Comparison of ENCODE assay signal across 8 cellular contexts in genomic region chr7:44962483-44963251, GRCh38. TPM values are rescaled to one million over a fixed set of nuclear protein-coding genes. Genes with fewer than 3 reads are reported as not detected.
DNase-seq lines count a peak whose midpoint lies in the region; ATAC-seq and TF ChIP-seq lines count a peak whose summit lies in the region.

No MANE protein-coding gene starts in this region.

- intact Hi-C loops in CD4-positive, alpha-beta memory T cell (cut with micrococcal nuclease) = no loop called here
- intact Hi-C loops in posterior cingulate gyrus (cut with DNase I) = no loop called here

- DNase-seq in CD4-positive, alpha-beta memory T cell = no peak
- DNase-seq in RWPE1 (ENCODE audit: low spot score) (peak; percentile 55), posterior cingulate gyrus (peak in 7 of 10 donors; percentile 36 to 94 (median 55)), NCI-H2029 (lab: John Stamatoyannopoulos, UW) (no peak), DMS79 (lab: John Stamatoyannopoulos, UW) (no peak)
- DNase-seq in stimulated activated naive CD4-positive, alpha-beta T cell (lab: John Stamatoyannopoulos, UW) = no peak

- peak overlapping the region; percentile 26 for H3K27ac ChIP-seq in CD4-positive, alpha-beta memory T cell (ENCODE audit: low read depth, low read length)
- peak overlapping the region; percentile 6; the same call in 1 of the 2 replicates for H3K27ac ChIP-seq in RWPE1
- H3K27ac ChIP-seq in gastroesophageal sphincter = peak overlapping the region in 1 of 4 donors; percentile 39

- CTCF ChIA-PET in CD4-positive, alpha-beta memory T cell (lab: Charles Lee; ENCODE audit: partially characterized antibody) = interaction anchor here (1.2 to 3.3 kb wide), 4 partner anchors 9 to 173 kb away, joined by 3 to 19 read pairs (median 6); no protein-coding TSS in a partner anchor
- CTCF ChIA-PET in RWPE1 (lab: Yijun Ruan, JAX) = interaction anchor here (0.6 kb wide), 1 partner anchor 103 kb away, joined by 6 read pairs; no protein-coding TSS in a partner anchor

- TF ChIP-seq CTCF in RWPE1 (conservative IDR thresholded peaks at IDR 0.05; ENCODE audit: low read depth) (no peak), gastroesophageal sphincter (IDR thresholded peaks at IDR 0.05) (peak in 1 of 4 experiments; percentile 29)

- ATAC-seq in gastroesophageal sphincter (peak; percentile 71), HG03159 (IDR thresholded peaks at IDR 0.05; ENCODE audit: unreplicated experiment) (no peak)

- WGBS in gastroesophageal sphincter (ENCODE audit: low coverage in 1 of 2), 2 donors = 0% methylated on average over 3 of the region's 76 CpGs; no CpG with 5 or more reads in 1 of the 2 donors

- peaks cover 19% of the 10 kb centered on the region for H3K4me1 ChIP-seq in CD4-positive, alpha-beta memory T cell (ENCODE audit: insufficient read depth, low read length)
- H3K4me1 ChIP-seq in gastroesophageal sphincter = peaks cover 0 to 17% (median 10%) of the 10 kb centered on the region in 3 donors

- H3K27me3 ChIP-seq in CD4-positive, alpha-beta memory T cell (ENCODE audit: insufficient read depth, low read length) = no peaks in the 10 kb centered on the region
- H3K27me3 ChIP-seq in gastroesophageal sphincter = peaks cover 48% of the 10 kb centered on the region

- H3K36me3 ChIP-seq in CD4-positive, alpha-beta memory T cell (ENCODE audit: insufficient read depth, low read length) = peaks cover 33% of the 10 kb centered on the region
- H3K36me3 ChIP-seq in gastroesophageal sphincter = no peaks in the 10 kb centered on the region

- H3K4me1 Mint-ChIP-seq in CD4-positive, alpha-beta memory T cell = peaks cover 13 to 21% (median 18%) of the 10 kb centered on the region in 4 donors

- no peak for TF ChIP-seq EP300 in gastroesophageal sphincter (IDR thresholded peaks at IDR 0.05)

- no peak overlapping the region for H3K4me3 Mint-ChIP-seq in CD4-positive, alpha-beta memory T cell

- no peak overlapping the region for H3K4me3 ChIP-seq in CD4-positive, alpha-beta memory T cell (ENCODE audit: low read length in 2 of 2)
- H3K4me3 ChIP-seq in gastroesophageal sphincter = peak overlapping the region; percentile 15 to 54

- POLR2A ChIA-PET in CD4-positive, alpha-beta memory T cell (lab: Charles Lee; ENCODE audit: partially characterized antibody) = interaction anchor here (0.6 to 3.7 kb wide), 5 partner anchors 13 to 65 kb away, joined by 3 to 23 read pairs (median 12); partner anchors contain the start of gene MYO1G
- POLR2A ChIA-PET in RWPE1 (lab: Yijun Ruan, JAX; ENCODE audit: low non-redundant PET) = interaction anchor here (0.5 kb wide), 1 partner anchor 19 kb away, joined by 3 read pairs; no protein-coding TSS in a partner anchor

- H3K36me3 Mint-ChIP-seq in CD4-positive, alpha-beta memory T cell = peaks cover 18 to 43% of the 10 kb centered on the region in 2 donors

- H3K27me3 Mint-ChIP-seq in CD4-positive, alpha-beta memory T cell = no peaks in the 10 kb centered on the region

- H3K9me3 ChIP-seq in CD4-positive, alpha-beta memory T cell (ENCODE audit: control insufficient read depth in 1 of 2, low read length in 2 of 2) = no peaks in the 10 kb centered on the region
- H3K9me3 ChIP-seq in gastroesophageal sphincter = no peaks in the 10 kb centered on the region

- H3K27ac Mint-ChIP-seq in CD4-positive, alpha-beta memory T cell = peak overlapping the region in 1 of 7 donors; percentile 79

- no peaks in the 10 kb centered on the region for H3K9me3 Mint-ChIP-seq in CD4-positive, alpha-beta memory T cell

- TF ChIP-seq POLR2A in gastroesophageal sphincter (IDR thresholded peaks at IDR 0.05) = no peak

RNA-seq across cellular contexts. Expression of gene MYO1G, which starts 16.1 kb away (rescaled TPM):
- 10 to 100 TPM; 92.9 to 94.2 TPM for total RNA-seq in CD4-positive, alpha-beta memory T cell
- polyA plus RNA-seq in CD4-positive, alpha-beta memory T cell = 100 to 1,000 TPM; 143 to 168 TPM
- 1 to 10 TPM; 1.4 to 3.6 (median 2.0) TPM for total RNA-seq in gastroesophageal sphincter

RNA-seq across cellular contexts. Expression of gene CCM2, which starts 37.3 kb away (rescaled TPM):
- total RNA-seq in CD4-positive, alpha-beta memory T cell = 100 to 1,000 TPM; 192 to 200 TPM
- 10 to 100 TPM; 82.1 to 91.9 TPM for polyA plus RNA-seq in CD4-positive, alpha-beta memory T cell
- total RNA-seq in gastroesophageal sphincter = 10 to 100 TPM; 35.8 to 62.0 (median 51.9) TPM

Comparison
In these comparisons a context has a peak if more than half of its experiments do, and no peak if none do; other contexts are left out.
1. DNase-seq: peak in RWPE1 (single experiment) and posterior cingulate gyrus (7 of 10); none in CD4-positive, alpha-beta memory T cell (0 of 5), NCI-H2029 (single experiment), stimulated activated naive CD4-positive, alpha-beta T cell (0 of 6) and DMS79 (single experiment).
2. H3K4me3 ChIP-seq: peak in gastroesophageal sphincter (2 of 2); none in CD4-positive, alpha-beta memory T cell (0 of 2).
3. RNA of gene MYO1G, which starts 16.1 kb away (total RNA-seq): 92.9 to 94.2 TPM in CD4-positive, alpha-beta memory T cell; 1.4 to 3.6 TPM in gastroesophageal sphincter; every median in the first group is over 10 times any median in the second.